8 cellular contexts compared by ENCODE assay signal in genomic region chr20:17226410-17227198, GRCh38. TPM values are rescaled to one million over a fixed set of nuclear protein-coding genes. Genes with fewer than 3 reads are reported as not detected.
A peak's percentile ranks its signal among the peaks of the same experiment; 100 is the strongest.
DNase-seq lines count a peak whose midpoint lies in the region; TF ChIP-seq lines count a peak whose summit lies in the region.

Gene PCSK2 (plus strand): TSS chr20:17227040. CDS start chr20:17227306, 266 bp downstream.

- H3K4me1 ChIP-seq in suprapubic skin = peaks cover 19% of the 10 kb centered on the region

- TF ChIP-seq POLR2A in suprapubic skin (IDR thresholded peaks at IDR 0.05) = no peak

- H3K9me3 ChIP-seq in suprapubic skin = no peaks in the 10 kb centered on the region

- DNase-seq in EL = peak; percentile 15
- DNase-seq in NCI-H2171 treated with DMSO at 0.1 percent for 48 hours (lab: John Stamatoyannopoulos, UW) = peak; percentile 97
- peak; percentile 79 to 85 for DNase-seq in cerebellar nuclear complex (lab: John Stamatoyannopoulos, UW)
- peak; percentile 61 for DNase-seq in kidney glomerular epithelial cell (lab: John Stamatoyannopoulos, UW)
- no peak for DNase-seq in suprapubic skin (ENCODE audit: low spot score in 2 of 2)
- DNase-seq in activated T-cell treated with anti-CD3 and anti-CD28 coated beads, Interleukin-2, amount 50 U/mL, for 1 hour = no peak
- DNase-seq in activated CD8-positive, alpha-beta memory T cell treated with anti-CD3 and anti-CD28 coated beads, Interleukin-2, amount 50 U/mL, for 48 hours = no peak
- DNase-seq in activated CD4-positive, CD25-positive, alpha-beta regulatory T cell treated with anti-CD3 and anti-CD28 coated beads, Interleukin-2, amount 50 U/mL, for 72 hours = no peak

- peak within 1 kb of the TSS; percentile 41 for H3K4me3 ChIP-seq in suprapubic skin

- H3K27me3 ChIP-seq in suprapubic skin = peaks cover 60% of the 10 kb centered on the region

- WGBS in suprapubic skin = under 1% methylated on average over 22 of the region's 53 CpGs

- no peak for TF ChIP-seq EP300 in suprapubic skin (IDR thresholded peaks at IDR 0.05)

- TF ChIP-seq CTCF in suprapubic skin (IDR thresholded peaks at IDR 0.05) = no peak

- peak within 1 kb of the TSS; percentile 24 for H3K27ac ChIP-seq in suprapubic skin

- no peaks in the 10 kb centered on the region for H3K36me3 ChIP-seq in suprapubic skin

RNA-seq across cellular contexts. Expression of gene PCSK2, which starts in this region (rescaled TPM):
- 10 to 100 TPM in 2 of 4 donors, 1 to 10 TPM in 2; 5.2 to 23.1 (median 12.9) TPM for total RNA-seq in suprapubic skin

Comparison
In these comparisons a context has a peak if more than half of its experiments do, and no peak if none do; other contexts are left out.
1. DNase-seq: peak in EL (single experiment), NCI-H2171 treated with DMSO at 0.1 percent for 48 hours (single experiment), cerebellar nuclear complex (2 of 2) and kidney glomerular epithelial cell (single experiment); none in suprapubic skin (0 of 2), activated T-cell treated with anti-CD3 and anti-CD28 coated beads, Interleukin-2, amount 50 U/mL, for 1 hour (single experiment), activated CD8-positive, alpha-beta memory T cell treated with anti-CD3 and anti-CD28 coated beads, Interleukin-2, amount 50 U/mL, for 48 hours (single experiment) and activated CD4-positive, CD25-positive, alpha-beta regulatory T cell treated with anti-CD3 and anti-CD28 coated beads, Interleukin-2, amount 50 U/mL, for 72 hours (single experiment).